In the genomic region with DNA sequence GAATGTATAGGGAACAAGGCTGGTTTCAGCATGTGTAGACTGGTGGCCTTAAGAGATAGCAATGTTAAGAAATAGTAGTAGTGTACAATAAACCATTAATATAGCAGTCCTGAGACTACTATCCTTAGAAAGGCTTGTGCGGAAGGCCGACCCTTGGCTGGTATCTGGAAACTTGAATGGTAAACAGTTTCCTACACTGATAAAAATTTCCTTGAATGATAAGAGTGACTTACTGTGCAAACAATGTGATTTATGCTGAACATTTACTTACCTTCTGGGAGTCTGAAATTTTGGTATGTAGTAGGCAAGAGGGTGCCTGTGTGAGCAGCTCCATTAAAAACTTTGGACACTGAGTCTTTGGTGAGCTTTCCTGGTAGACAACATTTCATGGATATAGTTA, we compare ENCODE assay signal across 28 cellular contexts.
"Had no signal": no experiment of that assay in that cellular context is flagged by ENCODE, and none has a peak within 500 bp of the region (broad histone marks: within the 10 kb centered on the region; RNA-seq: fewer than 3 reads in every experiment).

No MANE protein-coding gene starts in this region.

- H3K9me3 ChIP-seq: body of pancreas had no signal

- H3K27me3 Mint-ChIP-seq: activated B cell treated with CpG ODN at 0.5 μM for 24 hours; activated CD8-positive, alpha-beta T cell treated with anti-CD3 and anti-CD28 coated beads for 36 hours; activated naive CD4-positive, alpha-beta T cell treated with anti-CD3 and anti-CD28 coated beads, Interleukin-2, amount 50 U/mL, for 24 hours; activated T-helper 17 cell treated with anti-CD3 and anti-CD28 coated beads, Interleukin-2, amount 50 U/mL, for 72 hours had no signal

- H3K4me3 ChIP-seq: adrenal gland, body of pancreas, breast epithelium, SJCRH30, SK-N-MC had no signal

- DNase-seq: activated B cell treated with CpG ODN at 0.5 μM for 24 hours; activated CD4-positive, alpha-beta T cell treated with anti-CD3 and anti-CD28 coated beads for 1 hour; activated CD4-positive, alpha-beta T cell treated with anti-CD3 and anti-CD28 coated beads, Interleukin-2, amount 10 ng/mL, durations not matched to agents 24 days and 14 days; activated CD4-positive, alpha-beta T cell treated with anti-CD3 and anti-CD28 coated beads, Interleukin-2, amount 50 U/mL, for 4 hours; activated CD8-positive, alpha-beta T cell treated with anti-CD3 and anti-CD28 coated beads for 36 hours; activated gamma-delta T cell; activated naive CD4-positive, alpha-beta T cell treated with Interleukin-2 at 50 U/mL for 16 hours; activated T-cell treated with anti-CD3 and anti-CD28 coated beads, Interleukin-2, amount 50 U/mL, for 1 hour; activated T-cell treated with anti-CD3 and anti-CD28 coated beads, Interleukin-2, amount 50 U/mL, for 72 hours; adrenal gland; body of pancreas; MM.1S; MV-4-11; NCI-H1092; NCI-H1436 treated with DMSO at 0.1 percent for 48 hours; NCI-H1694 treated with DMSO at 0.1 percent for 48 hours; NCI-H2029; NCI-H345; NCI-H524 treated with DMSO at 0.1 percent for 48 hours; SHP77; SJCRH30; T1000 had no signal

- H3K27ac Mint-ChIP-seq: activated B cell treated with CpG ODN at 0.5 μM for 24 hours; activated CD4-positive, alpha-beta T cell treated with anti-CD3 and anti-CD28 coated beads, Interleukin-2, amount 10 ng/mL, durations not matched to agents 24 days and 14 days; activated CD8-positive, alpha-beta T cell treated with anti-CD3 and anti-CD28 coated beads for 36 hours; activated naive CD4-positive, alpha-beta T cell treated with anti-CD3 and anti-CD28 coated beads, Interleukin-2, amount 50 U/mL, for 24 hours; activated T-cell treated with anti-CD3 and anti-CD28 coated beads, Interleukin-2, amount 50 U/mL, for 72 hours; activated T-helper 17 cell treated with anti-CD3 and anti-CD28 coated beads, Interleukin-2, amount 50 U/mL, for 72 hours had no signal

- H3K4me1 ChIP-seq: breast epithelium, SJCRH30 had no signal

- H3K4me2 ChIP-seq: KMS-11 had no signal

- H3K4me1 Mint-ChIP-seq: activated T-helper 17 cell treated with anti-CD3 and anti-CD28 coated beads, Interleukin-2, amount 50 U/mL, for 72 hours had no signal

- H3K27me3 ChIP-seq: adrenal gland, body of pancreas, breast epithelium, SJCRH30 had no signal

- H3K36me3 ChIP-seq: adrenal gland, breast epithelium had no signal

- ATAC-seq: activated CD8-positive, alpha-beta T cell treated with anti-CD3 and anti-CD28 coated beads for 36 hours; activated T-cell treated with anti-CD3 and anti-CD28 coated beads, Interleukin-2, amount 50 U/mL, for 72 hours; activated T-helper 17 cell treated with anti-CD3 and anti-CD28 coated beads, Interleukin-2, amount 50 U/mL, for 72 hours; body of pancreas; Panc1 had no signal

- H3K4me3 Mint-ChIP-seq: activated B cell treated with CpG ODN at 0.5 μM for 24 hours; activated CD4-positive, alpha-beta T cell treated with anti-CD3 and anti-CD28 coated beads, Interleukin-2, amount 10 ng/mL, durations not matched to agents 24 days and 14 days; activated CD8-positive, alpha-beta T cell treated with anti-CD3 and anti-CD28 coated beads for 36 hours; activated naive CD4-positive, alpha-beta T cell treated with anti-CD3 and anti-CD28 coated beads, Interleukin-2, amount 50 U/mL, for 24 hours; activated T-cell treated with anti-CD3 and anti-CD28 coated beads, Interleukin-2, amount 50 U/mL, for 72 hours; activated T-helper 17 cell treated with anti-CD3 and anti-CD28 coated beads, Interleukin-2, amount 50 U/mL, for 72 hours had no signal

- H3K27ac ChIP-seq: adrenal gland, body of pancreas, breast epithelium, KMS-11, SJCRH30, SK-N-MC had no signal
